1 cellular context compared by ENCODE assay signal in the genomic region with DNA sequence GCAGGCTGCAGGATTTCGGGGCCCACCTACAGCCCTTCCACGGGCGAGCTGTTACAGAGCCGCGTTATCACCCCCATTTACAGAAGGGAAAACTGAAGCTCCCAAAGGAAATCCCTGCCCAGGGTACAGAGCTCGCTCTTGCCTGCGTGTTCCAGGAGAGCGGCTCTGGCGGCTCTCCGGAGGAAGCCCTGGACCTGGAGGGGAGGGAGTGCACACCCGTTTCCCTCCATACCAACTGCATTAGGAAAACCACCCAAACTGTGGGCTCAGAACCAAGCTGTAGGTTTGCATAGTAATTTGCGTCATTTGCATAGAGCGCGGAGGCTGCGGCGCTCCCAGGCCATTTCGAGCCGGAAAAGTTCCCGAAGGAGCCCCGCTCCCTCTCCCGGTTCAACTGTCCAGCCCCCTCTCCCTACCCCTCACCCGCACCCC.
TF ChIP-seq lines count a peak whose summit lies in the region.

No MANE protein-coding gene starts in this region.

TF ChIP-seq in HepG2, 621 proteins besides CTCF, POLR2A, EP300 and RAD21 (continued from another document):
- TF ChIP-seq, protein P1, sequence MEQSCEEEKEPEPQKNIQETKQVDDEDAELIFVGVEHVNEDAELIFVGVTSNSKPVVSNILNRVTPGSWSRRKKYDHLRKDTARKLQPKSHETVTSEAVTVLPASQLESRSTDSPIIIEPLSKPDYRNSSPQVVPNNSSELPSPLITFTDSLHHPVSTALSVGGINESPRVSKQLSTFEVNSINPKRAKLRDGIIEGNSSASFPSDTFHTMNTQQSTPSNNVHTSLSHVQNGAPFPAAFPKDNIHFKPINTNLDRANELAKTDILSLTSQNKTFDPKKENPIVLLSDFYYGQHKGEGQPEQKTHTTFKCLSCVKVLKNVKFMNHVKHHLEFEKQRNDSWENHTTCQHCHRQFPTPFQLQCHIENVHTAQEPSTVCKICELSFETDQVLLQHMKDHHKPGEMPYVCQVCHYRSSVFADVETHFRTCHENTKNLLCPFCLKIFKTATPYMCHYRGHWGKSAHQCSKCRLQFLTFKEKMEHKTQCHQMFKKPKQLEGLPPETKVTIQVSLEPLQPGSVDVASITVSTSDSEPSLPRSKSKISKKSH (CRISPR knock-in tag; IDR thresholded peaks at IDR 0.05; ENCODE audit: borderline replicate concordance): no peak
- no peak for TF ChIP-seq PRPF4 (IDR thresholded peaks at IDR 0.05; ENCODE audit: low read depth, low read length, poor library complexity, severe bottlenecking)
- TF ChIP-seq DMAP1 (CRISPR knock-in tag; IDR thresholded peaks at IDR 0.05): 0 out of 2 replicates have a peak, but pooled peaks have one; percentile 19
- 0 out of 2 replicates have a peak, but pooled peaks have one; percentile 34 for TF ChIP-seq MEIS1 (CRISPR knock-in tag; IDR thresholded peaks at IDR 0.05; ENCODE audit: borderline replicate concordance)
- TF ChIP-seq, protein P2, sequence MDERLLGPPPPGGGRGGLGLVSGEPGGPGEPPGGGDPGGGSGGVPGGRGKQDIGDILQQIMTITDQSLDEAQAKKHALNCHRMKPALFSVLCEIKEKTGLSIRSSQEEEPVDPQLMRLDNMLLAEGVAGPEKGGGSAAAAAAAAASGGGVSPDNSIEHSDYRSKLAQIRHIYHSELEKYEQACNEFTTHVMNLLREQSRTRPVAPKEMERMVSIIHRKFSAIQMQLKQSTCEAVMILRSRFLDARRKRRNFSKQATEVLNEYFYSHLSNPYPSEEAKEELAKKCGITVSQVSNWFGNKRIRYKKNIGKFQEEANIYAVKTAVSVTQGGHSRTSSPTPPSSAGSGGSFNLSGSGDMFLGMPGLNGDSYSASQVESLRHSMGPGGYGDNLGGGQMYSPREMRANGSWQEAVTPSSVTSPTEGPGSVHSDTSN (CRISPR knock-in tag; IDR thresholded peaks at IDR 0.05): no peak
- no peak for TF ChIP-seq KLF16 (CRISPR knock-in tag; IDR thresholded peaks at IDR 0.05)
- 0 out of 2 replicates have a peak, but pooled peaks have one; percentile 15 for TF ChIP-seq ZNF230 (CRISPR knock-in tag; IDR thresholded peaks at IDR 0.05)
- TF ChIP-seq, protein P3, sequence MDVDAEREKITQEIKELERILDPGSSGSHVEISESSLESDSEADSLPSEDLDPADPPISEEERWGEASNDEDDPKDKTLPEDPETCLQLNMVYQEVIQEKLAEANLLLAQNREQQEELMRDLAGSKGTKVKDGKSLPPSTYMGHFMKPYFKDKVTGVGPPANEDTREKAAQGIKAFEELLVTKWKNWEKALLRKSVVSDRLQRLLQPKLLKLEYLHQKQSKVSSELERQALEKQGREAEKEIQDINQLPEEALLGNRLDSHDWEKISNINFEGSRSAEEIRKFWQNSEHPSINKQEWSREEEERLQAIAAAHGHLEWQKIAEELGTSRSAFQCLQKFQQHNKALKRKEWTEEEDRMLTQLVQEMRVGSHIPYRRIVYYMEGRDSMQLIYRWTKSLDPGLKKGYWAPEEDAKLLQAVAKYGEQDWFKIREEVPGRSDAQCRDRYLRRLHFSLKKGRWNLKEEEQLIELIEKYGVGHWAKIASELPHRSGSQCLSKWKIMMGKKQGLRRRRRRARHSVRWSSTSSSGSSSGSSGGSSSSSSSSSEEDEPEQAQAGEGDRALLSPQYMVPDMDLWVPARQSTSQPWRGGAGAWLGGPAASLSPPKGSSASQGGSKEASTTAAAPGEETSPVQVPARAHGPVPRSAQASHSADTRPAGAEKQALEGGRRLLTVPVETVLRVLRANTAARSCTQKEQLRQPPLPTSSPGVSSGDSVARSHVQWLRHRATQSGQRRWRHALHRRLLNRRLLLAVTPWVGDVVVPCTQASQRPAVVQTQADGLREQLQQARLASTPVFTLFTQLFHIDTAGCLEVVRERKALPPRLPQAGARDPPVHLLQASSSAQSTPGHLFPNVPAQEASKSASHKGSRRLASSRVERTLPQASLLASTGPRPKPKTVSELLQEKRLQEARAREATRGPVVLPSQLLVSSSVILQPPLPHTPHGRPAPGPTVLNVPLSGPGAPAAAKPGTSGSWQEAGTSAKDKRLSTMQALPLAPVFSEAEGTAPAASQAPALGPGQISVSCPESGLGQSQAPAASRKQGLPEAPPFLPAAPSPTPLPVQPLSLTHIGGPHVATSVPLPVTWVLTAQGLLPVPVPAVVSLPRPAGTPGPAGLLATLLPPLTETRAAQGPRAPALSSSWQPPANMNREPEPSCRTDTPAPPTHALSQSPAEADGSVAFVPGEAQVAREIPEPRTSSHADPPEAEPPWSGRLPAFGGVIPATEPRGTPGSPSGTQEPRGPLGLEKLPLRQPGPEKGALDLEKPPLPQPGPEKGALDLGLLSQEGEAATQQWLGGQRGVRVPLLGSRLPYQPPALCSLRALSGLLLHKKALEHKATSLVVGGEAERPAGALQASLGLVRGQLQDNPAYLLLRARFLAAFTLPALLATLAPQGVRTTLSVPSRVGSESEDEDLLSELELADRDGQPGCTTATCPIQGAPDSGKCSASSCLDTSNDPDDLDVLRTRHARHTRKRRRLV (CRISPR knock-in tag; IDR thresholded peaks at IDR 0.05): 0 out of 2 replicates have a peak, but pooled peaks have one; percentile 62
- TF ChIP-seq ZNF850 (CRISPR knock-in tag; conservative IDR thresholded peaks at IDR 0.05): no peak
- no peak for TF ChIP-seq ZNF772 (CRISPR knock-in tag; IDR thresholded peaks at IDR 0.05)
- no peak for TF ChIP-seq BCL6 (CRISPR knock-in tag; IDR thresholded peaks at IDR 0.05)
- peak; percentile 78 for TF ChIP-seq ZNF629 (CRISPR knock-in tag; conservative IDR thresholded peaks at IDR 0.05)
- no peak for TF ChIP-seq REXO4 (CRISPR knock-in tag; IDR thresholded peaks at IDR 0.05; ENCODE audit: borderline replicate concordance)
- TF ChIP-seq SUZ12 (IDR thresholded peaks at IDR 0.05; ENCODE audit: low read depth, low read length): no peak
- no peak for TF ChIP-seq ZNF768 (CRISPR knock-in tag; IDR thresholded peaks at IDR 0.05)
- no peak for TF ChIP-seq TRIM24 (CRISPR knock-in tag; IDR thresholded peaks at IDR 0.05)
- TF ChIP-seq, protein P4, sequence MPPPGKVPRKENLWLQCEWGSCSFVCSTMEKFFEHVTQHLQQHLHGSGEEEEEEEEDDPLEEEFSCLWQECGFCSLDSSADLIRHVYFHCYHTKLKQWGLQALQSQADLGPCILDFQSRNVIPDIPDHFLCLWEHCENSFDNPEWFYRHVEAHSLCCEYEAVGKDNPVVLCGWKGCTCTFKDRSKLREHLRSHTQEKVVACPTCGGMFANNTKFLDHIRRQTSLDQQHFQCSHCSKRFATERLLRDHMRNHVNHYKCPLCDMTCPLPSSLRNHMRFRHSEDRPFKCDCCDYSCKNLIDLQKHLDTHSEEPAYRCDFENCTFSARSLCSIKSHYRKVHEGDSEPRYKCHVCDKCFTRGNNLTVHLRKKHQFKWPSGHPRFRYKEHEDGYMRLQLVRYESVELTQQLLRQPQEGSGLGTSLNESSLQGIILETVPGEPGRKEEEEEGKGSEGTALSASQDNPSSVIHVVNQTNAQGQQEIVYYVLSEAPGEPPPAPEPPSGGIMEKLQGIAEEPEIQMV (CRISPR knock-in tag; IDR thresholded peaks at IDR 0.05; ENCODE audit: low read depth): no peak
- TF ChIP-seq, protein P5, sequence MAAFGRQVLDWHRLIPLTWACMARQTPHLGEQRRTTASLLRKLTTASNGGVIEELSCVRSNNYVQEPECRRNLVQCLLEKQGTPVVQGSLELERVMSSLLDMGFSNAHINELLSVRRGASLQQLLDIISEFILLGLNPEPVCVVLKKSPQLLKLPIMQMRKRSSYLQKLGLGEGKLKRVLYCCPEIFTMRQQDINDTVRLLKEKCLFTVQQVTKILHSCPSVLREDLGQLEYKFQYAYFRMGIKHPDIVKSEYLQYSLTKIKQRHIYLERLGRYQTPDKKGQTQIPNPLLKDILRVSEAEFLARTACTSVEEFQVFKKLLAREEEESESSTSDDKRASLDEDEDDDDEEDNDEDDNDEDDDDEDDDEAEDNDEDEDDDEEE (CRISPR knock-in tag; IDR thresholded peaks at IDR 0.05): no peak
- TF ChIP-seq NFYC (CRISPR knock-in tag; IDR thresholded peaks at IDR 0.05): no peak
- no peak for TF ChIP-seq ZNF577 (CRISPR knock-in tag; IDR thresholded peaks at IDR 0.05; ENCODE audit: borderline replicate concordance, low read depth)
- no peak for TF ChIP-seq ZNF446 (CRISPR knock-in tag; IDR thresholded peaks at IDR 0.05)
- peak; percentile 39; the same call in 1 of the 2 replicates for TF ChIP-seq ZNF761 (CRISPR knock-in tag; conservative IDR thresholded peaks at IDR 0.05)
- TF ChIP-seq, protein P6, sequence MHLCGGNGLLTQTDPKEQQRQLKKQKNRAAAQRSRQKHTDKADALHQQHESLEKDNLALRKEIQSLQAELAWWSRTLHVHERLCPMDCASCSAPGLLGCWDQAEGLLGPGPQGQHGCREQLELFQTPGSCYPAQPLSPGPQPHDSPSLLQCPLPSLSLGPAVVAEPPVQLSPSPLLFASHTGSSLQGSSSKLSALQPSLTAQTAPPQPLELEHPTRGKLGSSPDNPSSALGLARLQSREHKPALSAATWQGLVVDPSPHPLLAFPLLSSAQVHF (CRISPR knock-in tag; IDR thresholded peaks at IDR 0.05): no peak
- no peak for TF ChIP-seq CREB1 (IDR thresholded peaks at IDR 0.05)
- 0 out of 2 replicates have a peak, but pooled peaks have one; percentile 11 for TF ChIP-seq CREB1 (CRISPR knock-in tag; IDR thresholded peaks at IDR 0.05)
- no peak for TF ChIP-seq RBAK (CRISPR knock-in tag; IDR thresholded peaks at IDR 0.05)
- TF ChIP-seq ZNF660 (CRISPR knock-in tag; IDR thresholded peaks at IDR 0.05; ENCODE audit: borderline replicate concordance, low read depth): no peak
- TF ChIP-seq ZFP36L2 (CRISPR knock-in tag; IDR thresholded peaks at IDR 0.05): no peak
- TF ChIP-seq HOXA3 (CRISPR knock-in tag; IDR thresholded peaks at IDR 0.05): no peak
- TF ChIP-seq SNAPC2 (CRISPR knock-in tag; IDR thresholded peaks at IDR 0.05): 0 out of 2 replicates have a peak, but pooled peaks have one; percentile 49
- TF ChIP-seq THAP11 (CRISPR knock-in tag; IDR thresholded peaks at IDR 0.05): no peak
- no peak for TF ChIP-seq ZNF296 (CRISPR knock-in tag; conservative IDR thresholded peaks at IDR 0.05)
- TF ChIP-seq REPIN1 (CRISPR knock-in tag; IDR thresholded peaks at IDR 0.05; ENCODE audit: borderline replicate concordance, low read depth): no peak
- TF ChIP-seq BORCS8-MEF2B (CRISPR knock-in tag; IDR thresholded peaks at IDR 0.05): 0 out of 2 replicates have a peak, but pooled peaks have one; percentile 17
- no peak for TF ChIP-seq ZNF451 (CRISPR knock-in tag; IDR thresholded peaks at IDR 0.05)
- peak; percentile 48 for TF ChIP-seq HNRNPLL (IDR thresholded peaks at IDR 0.05; ENCODE audit: low read depth, low read length, poor library complexity, severe bottlenecking)
- TF ChIP-seq ZNF34 (CRISPR knock-in tag; IDR thresholded peaks at IDR 0.05; ENCODE audit: borderline replicate concordance): 0 out of 2 replicates have a peak, but pooled peaks have one; percentile 43
- no peak for TF ChIP-seq ZNF672 (CRISPR knock-in tag; IDR thresholded peaks at IDR 0.05)
- no peak for TF ChIP-seq ZBTB7A (CRISPR knock-in tag; IDR thresholded peaks at IDR 0.05)
- TF ChIP-seq NAIF1 (CRISPR knock-in tag; IDR thresholded peaks at IDR 0.05; ENCODE audit: borderline replicate concordance): no peak
- no peak; the same call in 1 of the 2 replicates for TF ChIP-seq ARID2 (CRISPR knock-in tag; IDR thresholded peaks at IDR 0.05; ENCODE audit: borderline replicate concordance)
- no peak for TF ChIP-seq ZNF572 (CRISPR knock-in tag; IDR thresholded peaks at IDR 0.05)
- TF ChIP-seq IRF2 (CRISPR knock-in tag; IDR thresholded peaks at IDR 0.05): no peak
TF ChIP-seq in HepG2: peak in this region for 12.
